Comparison of ENCODE assay signal across 9 cellular contexts in the genomic region with DNA sequence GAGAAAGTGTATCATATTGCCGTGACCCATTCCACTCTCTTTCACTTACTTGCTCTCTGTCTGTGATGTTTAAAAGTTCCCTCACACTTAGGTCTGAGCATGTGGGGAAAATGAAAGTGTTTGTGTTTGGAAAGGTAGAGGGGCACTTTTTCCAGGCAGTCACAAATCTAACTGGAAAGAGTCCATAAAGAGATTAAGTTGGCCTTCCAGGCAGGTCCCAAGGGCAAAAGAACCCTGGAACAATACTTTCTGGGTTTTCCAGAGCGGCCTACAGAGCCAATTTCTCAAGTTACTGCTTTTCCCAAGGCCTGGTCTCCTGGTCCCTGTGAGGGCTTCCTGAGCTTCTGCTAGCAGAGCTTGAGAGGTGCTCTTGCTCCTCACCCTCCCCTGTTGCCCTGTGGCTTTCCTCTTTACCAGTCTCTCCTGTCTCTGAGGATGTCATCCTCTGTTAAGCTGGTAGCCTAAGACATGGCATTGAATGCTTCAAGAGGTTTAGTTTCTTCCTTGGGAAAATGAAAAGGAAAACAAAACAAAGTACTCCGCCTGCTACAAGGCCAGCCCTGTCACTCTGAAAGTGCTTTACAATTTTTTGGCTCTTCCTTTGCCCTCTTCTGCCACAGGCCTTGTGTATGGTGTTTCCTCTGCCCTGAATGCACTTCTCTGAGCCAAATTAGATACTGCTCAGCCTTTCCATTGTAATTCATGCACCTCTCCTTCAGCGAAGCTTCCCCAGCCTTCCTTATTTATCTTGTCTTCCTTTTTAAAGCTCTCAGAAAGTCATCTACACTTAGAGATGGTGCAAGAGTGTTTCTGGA. TPM values are rescaled to one million over a fixed set of nuclear protein-coding genes. Genes with fewer than 3 reads are reported as not detected.
DNase-seq lines count a peak whose midpoint lies in the region; ATAC-seq and TF ChIP-seq lines count a peak whose summit lies in the region.
"Had no signal": no experiment of that assay in that cellular context is flagged by ENCODE, and none has a peak within 500 bp of the region (broad histone marks: within the 10 kb centered on the region; RNA-seq: fewer than 3 reads in every experiment).

No MANE protein-coding gene starts in this region.

- DNase-seq in HCT116 (ENCODE audit: low read depth, low spot score): no peak
- no peak for DNase-seq in central memory CD8-positive, alpha-beta T cell (ENCODE audit: low spot score in 2 of 2)
- no peak for DNase-seq in natural killer cell
- no peak for DNase-seq in HT-29 (ENCODE audit: low spot score)
- DNase-seq in NCI-H69 (lab: John Stamatoyannopoulos, UW): no peak
- no peak for DNase-seq in NCI-H1436 (lab: John Stamatoyannopoulos, UW)
- DNase-seq: substantia nigra had no signal

- peaks cover 5% of the 10 kb centered on the region for H3K36me3 Mint-ChIP-seq in central memory CD8-positive, alpha-beta T cell (ENCODE audit: insufficient read depth)
- no peaks in the 10 kb centered on the region for H3K36me3 Mint-ChIP-seq in natural killer cell

- H3K36me3 ChIP-seq in ACC112 (ENCODE audit: insufficient read depth, low read length) (no peaks in the 10 kb centered on the region), HCT116 (ENCODE audit: control insufficient read depth in 1 of 2, insufficient read depth in 2 of 2, low read length in 2 of 2) (no peaks in the 10 kb centered on the region)

- no peaks in the 10 kb centered on the region for H3K9me3 ChIP-seq in HCT116 (ENCODE audit: control insufficient read depth in 1 of 2, insufficient read depth in 1 of 2, low read depth in 1 of 2, low read length in 2 of 2)

- intact Hi-C loops in HCT116 (cut with micrococcal nuclease): no loop called here
- intact Hi-C loops in natural killer cell (cut with micrococcal nuclease): loop anchor here (1.0 kb wide), 1 partner anchor 19 kb away; no protein-coding TSS in a partner anchor

- RAD21 ChIA-PET in HCT116 (lab: Charles Lee; ENCODE audit: low non-redundant PET in 1 of 2, low total read pairs in 2 of 2, uncharacterized antibody in 2 of 2, unreplicated experiment in 2 of 2): no interaction called here

- H2AFZ ChIP-seq in ACC112 (ENCODE audit: low read length, unreplicated experiment) (peak overlapping the region; percentile 16), HCT116 (ENCODE audit: low read depth, low read length, poor library complexity, severe bottlenecking) (no peak overlapping the region)

- BruUV-seq in HCT116 (replicated peaks; lab: Mats Ljungman, UMichigan): no TSS peak

- H3K4me3 Mint-ChIP-seq in central memory CD8-positive, alpha-beta T cell: peak overlapping the region; percentile 39
- peak overlapping the region; percentile 71 for H3K4me3 Mint-ChIP-seq in natural killer cell

- H3K27ac ChIP-seq in ACC112 (ENCODE audit: low read depth, low read length) (peak overlapping the region; percentile 85), HCT116 (ENCODE audit: low read depth, low read length) (peak overlapping the region; percentile 2; the same call in 1 of the 2 replicates)

- peaks cover 18% of the 10 kb centered on the region; the same call in 1 of the 2 replicates for H4K20me1 ChIP-seq in HCT116 (ENCODE audit: insufficient read depth)

- H3K79me2 ChIP-seq in ACC112 (ENCODE audit: control insufficient read depth, insufficient read depth, low read length, unreplicated experiment): peaks cover 9% of the 10 kb centered on the region
- peaks cover 98% of the 10 kb centered on the region for H3K79me2 ChIP-seq in HCT116 (ENCODE audit: insufficient read depth, low read length)

- H3K4me1 ChIP-seq in ACC112 (ENCODE audit: control insufficient read depth, insufficient read depth, low read length, unreplicated experiment): peaks cover 69% of the 10 kb centered on the region
- H3K4me1 ChIP-seq in HCT116 (ENCODE audit: control insufficient read depth in 1 of 2, insufficient read depth in 2 of 2, low read length in 2 of 2): peaks cover 41 to 60% of the 10 kb centered on the region in 2 experiments

- H3K4me2 ChIP-seq in HCT116 (ENCODE audit: low read length): no peak overlapping the region

- H3K27me3 ChIP-seq in ACC112 (ENCODE audit: insufficient read depth, low read length): no peaks in the 10 kb centered on the region
- no peaks in the 10 kb centered on the region for H3K27me3 ChIP-seq in HCT116 (ENCODE audit: insufficient read depth, low read length)

- peak overlapping the region; percentile 70 for H3K27ac Mint-ChIP-seq in central memory CD8-positive, alpha-beta T cell (ENCODE audit: low read depth)
- peak overlapping the region; percentile 93 to 94 for H3K27ac Mint-ChIP-seq in natural killer cell

- CTCF ChIA-PET in HCT116 (lab: Charles Lee): interaction anchor here (5.0 kb wide), 1 partner anchor 50 kb away, joined by 21 read pairs; no protein-coding TSS in a partner anchor

- H3K4me1 Mint-ChIP-seq in central memory CD8-positive, alpha-beta T cell: peaks cover 65% of the 10 kb centered on the region
- H3K4me1 Mint-ChIP-seq in natural killer cell: peaks cover 79 to 88% of the 10 kb centered on the region in 2 donors

- H3K4me3 ChIP-seq in ACC112 (ENCODE audit: low read depth, low read length): peak overlapping the region; percentile 12; the same call in 1 of the 2 replicates
- no peak overlapping the region for H3K4me3 ChIP-seq in HCT116 (replicated peaks in 1 of 2; ENCODE audit: low read depth in 1 of 2, low read length in 2 of 2)

- no peaks in the 10 kb centered on the region for H3K9me3 Mint-ChIP-seq in central memory CD8-positive, alpha-beta T cell
- no peaks in the 10 kb centered on the region for H3K9me3 Mint-ChIP-seq in natural killer cell

- no peak overlapping the region for H3K9ac ChIP-seq in HCT116 (ENCODE audit: low read length)

- POLR2A ChIA-PET in HCT116 (lab: Charles Lee): no interaction called here

- H3K27me3 Mint-ChIP-seq in central memory CD8-positive, alpha-beta T cell: no peaks in the 10 kb centered on the region
- no peaks in the 10 kb centered on the region for H3K27me3 Mint-ChIP-seq in natural killer cell (ENCODE audit: low read depth in 2 of 2)

- H3K9me2 ChIP-seq in HCT116 (ENCODE audit: insufficient read depth): no peaks in the 10 kb centered on the region

- no peak for TF ChIP-seq POLR2A in HCT116 (IDR thresholded peaks at IDR 0.05; ENCODE audit: borderline replicate concordance, extremely low read depth, insufficient read depth, insufficient read length)

- ATAC-seq in HCT116 (no peak), natural killer cell (peak; percentile 23 to 34 (median 24)), GM21717 (IDR thresholded peaks at IDR 0.05; ENCODE audit: unreplicated experiment) (no peak)
- ATAC-seq in central memory CD8-positive, alpha-beta T cell (replicated peaks; ENCODE audit: extremely low read depth, poor library complexity, severe bottlenecking): peak; percentile 16

- TF ChIP-seq CTCF in HCT116 (IDR thresholded peaks at IDR 0.05 in 2 of 3, conservative IDR thresholded peaks at IDR 0.05 in 1 of 3; ENCODE audit: borderline replicate concordance in 1 of 3, insufficient read depth in 1 of 3, low read depth in 2 of 3, low read length in 2 of 3) (no peak), natural killer cell (IDR thresholded peaks at IDR 0.05) (no peak)

- no peak for TF ChIP-seq RAD21 in HCT116 (IDR thresholded peaks at IDR 0.05; ENCODE audit: low read depth)

TF ChIP-seq in HCT116, 20 proteins besides CTCF, POLR2A, EP300 and RAD21:
- no peak for TF ChIP-seq TCF7L2 (IDR thresholded peaks at IDR 0.05; ENCODE audit: borderline replicate concordance, extremely low read depth, insufficient read depth, insufficient read length)
- no peak for TF ChIP-seq JUND (IDR thresholded peaks at IDR 0.05)
- TF ChIP-seq ZFX (IDR thresholded peaks at IDR 0.05): no peak
- no peak for TF ChIP-seq SP1 (IDR thresholded peaks at IDR 0.05; ENCODE audit: low read depth)
- TF ChIP-seq ATF3 (IDR thresholded peaks at IDR 0.05): no peak
- TF ChIP-seq SRF (IDR thresholded peaks at IDR 0.05; ENCODE audit: low read depth): no peak

RNA-seq across cellular contexts. Expression of gene TES, which starts 20.1 kb away (rescaled TPM):
- 129 TPM for total RNA-seq in HCT116 (2021; ENCODE audit: unreplicated experiment)
- 122 and 129 TPM in 2 replicates for polyA plus RNA-seq in HCT116 (2012)
- 100 to 1,000 TPM; 220 to 269 (median 227) TPM for total RNA-seq in natural killer cell
- 91.9 and 96.7 TPM in 2 replicates for total RNA-seq in HT-29 (2014; rRNA removed; shearing (Covaris generic))

Comparison
In these comparisons a context has a peak if more than half of its experiments do, and no peak if none do; other contexts are left out.
1. ATAC-seq: peak in central memory CD8-positive, alpha-beta T cell (single experiment) and natural killer cell (3 of 3); none in HCT116 (single experiment) and GM21717 (single experiment).